ENCODE assay signal across 18 cellular contexts in the genomic region with DNA sequence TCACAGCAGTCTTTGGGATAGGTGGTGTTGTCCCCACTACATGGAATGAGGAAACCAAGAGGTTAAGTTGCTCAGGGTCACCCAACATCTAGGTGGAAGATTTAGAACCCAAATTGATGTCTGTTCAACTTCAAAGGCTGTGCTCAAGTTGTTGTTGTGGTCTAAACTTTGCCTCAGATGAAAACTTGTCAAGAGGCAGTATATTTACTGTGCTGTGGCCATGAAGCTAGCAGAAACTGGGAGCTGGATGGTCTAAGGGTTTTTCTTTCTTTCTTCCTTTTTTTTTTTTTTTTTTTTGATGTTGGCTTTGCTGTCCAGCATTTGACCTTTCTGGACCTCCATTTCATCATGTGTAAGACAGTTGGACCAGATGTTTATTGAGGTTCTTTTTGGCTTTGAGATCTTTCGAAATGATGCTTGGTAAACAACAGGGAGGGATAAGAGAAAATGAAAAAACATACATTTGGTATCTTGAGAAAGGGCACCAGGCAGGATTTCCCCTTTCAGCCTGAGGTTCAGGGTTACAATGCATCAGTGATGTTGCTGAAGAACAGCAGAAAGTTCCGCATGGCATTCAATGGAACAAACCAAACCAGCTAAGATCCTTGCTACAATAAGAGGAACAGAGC.
DNase-seq lines count a peak whose midpoint lies in the region; ATAC-seq and TF ChIP-seq lines count a peak whose summit lies in the region.
"Had no signal": no experiment of that assay in that cellular context is flagged by ENCODE, and none has a peak within 500 bp of the region (broad histone marks: within the 10 kb centered on the region; RNA-seq: fewer than 3 reads in every experiment).

No MANE protein-coding gene starts in this region.

- no peak overlapping the region for H3K9ac ChIP-seq in IMR-90 (ENCODE audit: low read depth, low read length)

- H3K4me2 ChIP-seq in IMR-90 (ENCODE audit: low read depth, low read length), result no peak overlapping the region

- DNase-seq in GM12865 (ENCODE audit: low read depth) (peak; percentile 67), IMR-90 (no peak), substantia nigra (lab: John Stamatoyannopoulos, UW) (no peak), dermis blood vessel endothelial cell (no peak), NCI-H1092 (lab: John Stamatoyannopoulos, UW) (no peak), T-helper 9 cell (no peak)
- no peak for DNase-seq in effector memory CD8-positive, alpha-beta T cell
- DNase-seq: amygdala; CD4-positive, CD25-positive, alpha-beta regulatory T cell; dorsolateral prefrontal cortex; foreskin melanocyte; islet precursor cell; NCI-H1105 treated with DMSO at 0.1 percent for 48 hours; NCI-H345; Peyer's patch; retina had no signal

- H4K5ac ChIP-seq in IMR-90 (ENCODE audit: low read depth, low read length), result no peak overlapping the region

- H3K27me3 ChIP-seq in IMR-90 (ENCODE audit: control insufficient read depth, insufficient read depth, low read length), result peaks cover 3% of the 10 kb centered on the region; the same call in 1 of the 2 replicates
- H3K27me3 ChIP-seq: Peyer's patch had no signal

- no peak overlapping the region for H3K4ac ChIP-seq in IMR-90 (ENCODE audit: low read depth, low read length)

- no peaks in the 10 kb centered on the region for H3K9me3 Mint-ChIP-seq in effector memory CD8-positive, alpha-beta T cell

- no peak overlapping the region for H2BK5ac ChIP-seq in IMR-90 (ENCODE audit: low read depth, low read length, poor library complexity, severe bottlenecking)

- H2BK20ac ChIP-seq in IMR-90 (ENCODE audit: low read depth, low read length), result peak overlapping the region; percentile 31

- TF ChIP-seq CTCF in GM12865 (IDR thresholded peaks at IDR 0.05; ENCODE audit: insufficient read depth, low read depth, low read length, missing control alignments) (no peak), IMR-90 (conservative IDR thresholded peaks at IDR 0.05; ENCODE audit: low read depth, low read length) (no peak)

- H3K79me1 ChIP-seq in IMR-90 (ENCODE audit: low read depth in 1 of 2, low read length in 2 of 2), result no peaks in the 10 kb centered on the region

- no CpG with 5 or more reads among the region's 2 CpGs for WGBS in IMR-90 (ENCODE audit: extremely low coverage in 2 of 2, insufficient read length in 1 of 2), 2 experiments

- no peaks in the 10 kb centered on the region for H3K9me3 ChIP-seq in IMR-90 (ENCODE audit: control insufficient read depth, insufficient read depth, low read length)
- H3K9me3 ChIP-seq: Peyer's patch, thoracic aorta had no signal

- H3K36me3 ChIP-seq in IMR-90 (ENCODE audit: control insufficient read depth, insufficient read depth, low read length), result no peaks in the 10 kb centered on the region
- H3K36me3 ChIP-seq: Peyer's patch, thoracic aorta had no signal

- no peak for TF ChIP-seq RAD21 in IMR-90 (IDR thresholded peaks at IDR 0.05; ENCODE audit: low read length)

- dilution Hi-C loops in IMR-90 (cut with HindIII; ENCODE audit: low sequenced_read_pairs, unreplicated experiment), result no loop called here

- peak overlapping the region in 1 of 2 experiments; percentile 38; a peak in 1 of 4 replicates for H4K8ac ChIP-seq in IMR-90 (ENCODE audit: low read depth in 2 of 2, low read length in 2 of 2)

- H3K14ac ChIP-seq in IMR-90 (replicated peaks; ENCODE audit: low read depth, low read length), result 0 out of 2 replicates have a peak overlapping the region, but pooled peaks have one; percentile 32

- H3K4me1 ChIP-seq in IMR-90 (ENCODE audit: control insufficient read depth, insufficient read depth, low read length), result no peaks in the 10 kb centered on the region; the same call in 1 of the 2 replicates
- H3K4me1 ChIP-seq: Peyer's patch had no signal

- H3K18ac ChIP-seq in IMR-90 (ENCODE audit: low read depth, low read length), result no peak overlapping the region; the same call in 1 of the 2 replicates

- H3K4me1 Mint-ChIP-seq in effector memory CD8-positive, alpha-beta T cell (ENCODE audit: low read depth in 2 of 2), result peaks cover 10 to 15% of the 10 kb centered on the region in 2 donors

- H3K4me3 ChIP-seq in GM12865 (ENCODE audit: low read depth, low read length) (no peak overlapping the region), IMR-90 (ENCODE audit: insufficient read depth, low read depth, low read length) (no peak overlapping the region)
- H3K4me3 ChIP-seq: dorsolateral prefrontal cortex, Peyer's patch, thoracic aorta had no signal

- CTCF ChIA-PET in IMR-90 (lab: Yijun Ruan, JAX), result interaction anchor here (0.6 to 1.4 kb wide), 2 partner anchors 165 to 180 kb away, joined by 3 to 5 read pairs; no protein-coding TSS in a partner anchor

- H2BK15ac ChIP-seq in IMR-90 (ENCODE audit: low read depth, low read length), result no peak overlapping the region

- H3K36me3 Mint-ChIP-seq in effector memory CD8-positive, alpha-beta T cell (ENCODE audit: insufficient read depth), result no peaks in the 10 kb centered on the region
- H3K36me3 Mint-ChIP-seq: CD4-positive, CD25-positive, alpha-beta regulatory T cell had no signal

- ATAC-seq in GM19395 (IDR thresholded peaks at IDR 0.05; ENCODE audit: unreplicated experiment) (peak; percentile 66), IMR-90 (ENCODE audit: low read depth) (no peak)
- ATAC-seq in effector memory CD8-positive, alpha-beta T cell (replicated peaks), result no peak

- no peak for TF ChIP-seq POLR2A in IMR-90 (IDR thresholded peaks at IDR 0.05; ENCODE audit: low read depth, low read length)

- no peaks in the 10 kb centered on the region for H3K27me3 Mint-ChIP-seq in effector memory CD8-positive, alpha-beta T cell
- H3K27me3 Mint-ChIP-seq: CD4-positive, CD25-positive, alpha-beta regulatory T cell had no signal

- no TSS peak for BruUV-seq in IMR-90 (replicated peaks; lab: Mats Ljungman, UMichigan)

- H3K4me3 Mint-ChIP-seq in effector memory CD8-positive, alpha-beta T cell, result peak overlapping the region; percentile 14 to 46

- in situ Hi-C loops in IMR-90 (cut with MboI; ENCODE audit: low sequenced_read_pairs), result no loop called here

- peak overlapping the region; percentile 64 for H2AFZ ChIP-seq in IMR-90 (replicated peaks; ENCODE audit: low read length, poor library complexity)

- no peak overlapping the region for H2AK9ac ChIP-seq in IMR-90 (replicated peaks; ENCODE audit: low read depth, low read length, poor library complexity)

- H4K20me1 ChIP-seq in IMR-90 (ENCODE audit: insufficient read depth, low read length), result no peaks in the 10 kb centered on the region

- H3K56ac ChIP-seq in IMR-90 (ENCODE audit: extremely low read depth, insufficient read depth, low read length), result no peak overlapping the region

- intact Hi-C loops in IMR-90 (cut with micrococcal nuclease), result no loop called here

- H2AK5ac ChIP-seq in IMR-90 (ENCODE audit: low read depth, low read length), result no peak overlapping the region

- no peak overlapping the region for H4K91ac ChIP-seq in IMR-90 (ENCODE audit: insufficient read depth, low read depth, low read length)

- H3K27ac Mint-ChIP-seq in effector memory CD8-positive, alpha-beta T cell, result peak overlapping the region in 1 of 2 donors; percentile 29

- H3K9me1 ChIP-seq in IMR-90 (ENCODE audit: insufficient read depth, low read length), result 0 out of 2 replicates have a peak, but pooled peaks cover 2% of the 10 kb centered on the region

- H3K27ac ChIP-seq in IMR-90 (ENCODE audit: insufficient read depth, low read length), result no peak overlapping the region
- no peak overlapping the region for H3K27ac ChIP-seq in substantia nigra (ENCODE audit: low read depth, low read length, poor library complexity, severe bottlenecking)
- H3K27ac ChIP-seq: dorsolateral prefrontal cortex, Peyer's patch, thoracic aorta had no signal

- no peak overlapping the region for H3K23ac ChIP-seq in IMR-90 (ENCODE audit: low read depth, low read length)

- POLR2A ChIA-PET in IMR-90 (lab: Charles Lee; ENCODE audit: unreplicated experiment), result interaction anchor here (0.6 kb wide), 2 partner anchors 41 to 314 kb away, joined by 5 to 6 read pairs; no protein-coding TSS in a partner anchor

- peak overlapping the region; percentile 11; the same call in 1 of the 2 replicates for H2BK120ac ChIP-seq in IMR-90 (ENCODE audit: low read depth, low read length)

TF ChIP-seq in IMR-90, 13 proteins besides CTCF, POLR2A, EP300 and RAD21:
- no peak for TF ChIP-seq MAZ (IDR thresholded peaks at IDR 0.05; ENCODE audit: borderline replicate concordance, low read depth, low read length)
